ENCODE assay signal across 1 cellular context in genomic region chr1:53196485-53197271, GRCh38.
TF ChIP-seq lines count a peak whose summit lies in the region.

Gene CPT2, plus strand, starts transcription at chr1:53196824. Its CDS starts 120 bp downstream, at chr1:53196944.

TF ChIP-seq in K562, 482 proteins besides CTCF, POLR2A, EP300 and RAD21 (continued from another document and continues in another):
- TF ChIP-seq MGA (IDR thresholded peaks at IDR 0.05) (peak; percentile 41; the same call in 1 of the 2 replicates), BMI1 (IDR thresholded peaks at IDR 0.05; ENCODE audit: low read length) (no peak), KLF6 (CRISPR knock-in tag; IDR thresholded peaks at IDR 0.05; ENCODE audit: borderline replicate concordance) (0 out of 2 replicates have a peak, but pooled peaks have one; percentile 11), BHLHE40 (IDR thresholded peaks at IDR 0.05; ENCODE audit: low read length) (peak; percentile 69), BCOR (IDR thresholded peaks at IDR 0.05) (no peak), ZNF551 (CRISPR knock-in tag; IDR thresholded peaks at IDR 0.05) (no peak), ZNF512 (tag; IDR thresholded peaks at IDR 0.05) (no peak), MECOM (CRISPR knock-in tag; IDR thresholded peaks at IDR 0.05) (0 out of 2 replicates have a peak, but pooled peaks have one; percentile 55), GTF3C2 (IDR thresholded peaks at IDR 0.05; ENCODE audit: borderline replicate concordance, extremely low read depth, insufficient read length) (no peak), E2F1 (CRISPR knock-in tag; IDR thresholded peaks at IDR 0.05) (peak; percentile 58), GATAD2B (IDR thresholded peaks at IDR 0.05; ENCODE audit: borderline replicate concordance) (no peak), SOX6 (IDR thresholded peaks at IDR 0.05) (peak; percentile 50; the same call in 1 of the 2 replicates), NR2F6 (CRISPR knock-in tag; IDR thresholded peaks at IDR 0.05) (no peak), ZNF584 (CRISPR knock-in tag; IDR thresholded peaks at IDR 0.05; ENCODE audit: low read depth) (no peak), POLR2AphosphoS5 (IDR thresholded peaks at IDR 0.05; ENCODE audit: control insufficient read depth, insufficient read depth, low read depth, low read length) (peak; percentile 95), MAZ (CRISPR knock-in tag; conservative IDR thresholded peaks at IDR 0.05 in 1 of 2, IDR thresholded peaks at IDR 0.05 in 1 of 2) (peak; percentile 81 to 95), ZNF655 (CRISPR knock-in tag; IDR thresholded peaks at IDR 0.05) (no peak), TFE3 (CRISPR knock-in tag; IDR thresholded peaks at IDR 0.05) (no peak), TRIM28 (IDR thresholded peaks at IDR 0.05) (peak; percentile 34; the same call in 1 of the 2 replicates), CBFA2T3 (IDR thresholded peaks at IDR 0.05) (no peak), ZNF217 (CRISPR knock-in tag; IDR thresholded peaks at IDR 0.05) (no peak), MTF1 (CRISPR knock-in tag; IDR thresholded peaks at IDR 0.05; ENCODE audit: borderline replicate concordance) (no peak), ZNF449 (CRISPR knock-in tag; IDR thresholded peaks at IDR 0.05) (no peak), HOXB6 (CRISPR knock-in tag; IDR thresholded peaks at IDR 0.05; ENCODE audit: borderline replicate concordance) (no peak), ZC3H11A (IDR thresholded peaks at IDR 0.05; ENCODE audit: low read depth, low read length) (no peak), KAT7 (CRISPR knock-in tag; IDR thresholded peaks at IDR 0.05; ENCODE audit: borderline replicate concordance) (peak; percentile 99), ARID2 (IDR thresholded peaks at IDR 0.05) (no peak), REST (CRISPR knock-in tag; IDR thresholded peaks at IDR 0.05; ENCODE audit: low read depth) (0 out of 2 replicates have a peak, but pooled peaks have one; percentile 54), MTA1 (IDR thresholded peaks at IDR 0.05; ENCODE audit: borderline replicate concordance) (peak; percentile 56; the same call in 1 of the 2 replicates)
